In the genomic region with DNA sequence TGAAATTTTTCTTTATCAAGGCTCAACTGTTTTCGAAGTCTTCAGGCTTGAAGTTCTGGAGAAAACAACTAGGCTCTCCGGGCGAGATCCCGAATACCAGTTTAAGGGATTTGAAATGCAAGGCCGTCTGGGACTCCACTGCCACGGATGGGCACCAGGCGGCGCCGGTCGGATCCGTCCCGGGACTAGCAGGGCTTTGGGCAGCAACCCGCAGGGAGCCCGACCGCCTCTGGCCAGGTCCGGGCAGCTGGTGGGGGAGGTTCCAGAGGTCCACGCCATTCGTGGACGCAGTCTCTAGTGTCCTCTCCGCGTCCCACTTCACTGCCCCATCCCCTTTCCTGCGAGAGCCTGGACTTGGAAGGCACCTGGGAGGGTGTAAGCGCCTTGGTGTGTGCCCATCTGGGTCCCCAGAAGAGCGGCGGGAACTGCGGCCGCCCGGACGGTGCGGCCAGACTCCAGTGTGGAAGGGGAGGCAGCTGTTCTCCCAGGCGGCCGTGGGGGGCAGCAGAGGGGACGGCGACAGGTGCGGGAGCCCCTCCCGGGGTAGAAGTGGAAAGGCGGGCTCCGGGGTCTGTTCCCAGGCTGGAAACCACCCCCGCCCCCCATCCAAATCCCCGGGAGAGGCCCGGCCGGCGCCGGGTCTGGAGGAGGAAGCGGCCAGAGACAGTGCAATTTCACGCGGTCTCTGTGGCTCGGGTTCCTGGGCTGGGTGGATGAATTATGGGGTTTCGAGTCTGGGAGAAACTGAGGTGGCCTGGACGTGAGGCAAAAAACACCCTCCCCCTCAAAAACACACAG, we compare ENCODE assay signal across 1 cellular context.
TF ChIP-seq lines count a peak whose summit lies in the region.

No MANE protein-coding gene starts in this region.

TF ChIP-seq in HepG2, 621 proteins besides CTCF, POLR2A, EP300 and RAD21 (continued from another document and continues in another):
- TF ChIP-seq IRF1 (CRISPR knock-in tag; IDR thresholded peaks at IDR 0.05; ENCODE audit: low read depth), result no peak
- peak; percentile 87 for TF ChIP-seq POLR2G (IDR thresholded peaks at IDR 0.05; ENCODE audit: low read depth, low read length)
- TF ChIP-seq POGZ (CRISPR knock-in tag; IDR thresholded peaks at IDR 0.05), result no peak
- TF ChIP-seq ZNF772 (CRISPR knock-in tag; IDR thresholded peaks at IDR 0.05), result 0 out of 2 replicates have a peak, but pooled peaks have one; percentile 65
- no peak for TF ChIP-seq GZF1 (CRISPR knock-in tag; IDR thresholded peaks at IDR 0.05)
- no peak for TF ChIP-seq HDAC6 (IDR thresholded peaks at IDR 0.05; ENCODE audit: low read depth, low read length)
- TF ChIP-seq ZSCAN20 (CRISPR knock-in tag; IDR thresholded peaks at IDR 0.05; ENCODE audit: borderline replicate concordance), result 0 out of 2 replicates have a peak, but pooled peaks have one; percentile 48
- peak; percentile 76; the same call in 1 of the 2 replicates for TF ChIP-seq EEA1 (CRISPR knock-in tag; IDR thresholded peaks at IDR 0.05; ENCODE audit: borderline replicate concordance)
- peak; percentile 38; the same call in 1 of the 2 replicates for TF ChIP-seq ZNF263 (CRISPR knock-in tag; IDR thresholded peaks at IDR 0.05)
- TF ChIP-seq FOXA3 (CRISPR knock-in tag; IDR thresholded peaks at IDR 0.05), result peak; percentile 24
- no peak for TF ChIP-seq NONO (IDR thresholded peaks at IDR 0.05)
- peak; percentile 49; the same call in 1 of the 2 replicates for TF ChIP-seq NONO (CRISPR knock-in tag; conservative IDR thresholded peaks at IDR 0.05)
- no peak for TF ChIP-seq TBP (CRISPR knock-in tag; IDR thresholded peaks at IDR 0.05)
- TF ChIP-seq, protein P1, sequence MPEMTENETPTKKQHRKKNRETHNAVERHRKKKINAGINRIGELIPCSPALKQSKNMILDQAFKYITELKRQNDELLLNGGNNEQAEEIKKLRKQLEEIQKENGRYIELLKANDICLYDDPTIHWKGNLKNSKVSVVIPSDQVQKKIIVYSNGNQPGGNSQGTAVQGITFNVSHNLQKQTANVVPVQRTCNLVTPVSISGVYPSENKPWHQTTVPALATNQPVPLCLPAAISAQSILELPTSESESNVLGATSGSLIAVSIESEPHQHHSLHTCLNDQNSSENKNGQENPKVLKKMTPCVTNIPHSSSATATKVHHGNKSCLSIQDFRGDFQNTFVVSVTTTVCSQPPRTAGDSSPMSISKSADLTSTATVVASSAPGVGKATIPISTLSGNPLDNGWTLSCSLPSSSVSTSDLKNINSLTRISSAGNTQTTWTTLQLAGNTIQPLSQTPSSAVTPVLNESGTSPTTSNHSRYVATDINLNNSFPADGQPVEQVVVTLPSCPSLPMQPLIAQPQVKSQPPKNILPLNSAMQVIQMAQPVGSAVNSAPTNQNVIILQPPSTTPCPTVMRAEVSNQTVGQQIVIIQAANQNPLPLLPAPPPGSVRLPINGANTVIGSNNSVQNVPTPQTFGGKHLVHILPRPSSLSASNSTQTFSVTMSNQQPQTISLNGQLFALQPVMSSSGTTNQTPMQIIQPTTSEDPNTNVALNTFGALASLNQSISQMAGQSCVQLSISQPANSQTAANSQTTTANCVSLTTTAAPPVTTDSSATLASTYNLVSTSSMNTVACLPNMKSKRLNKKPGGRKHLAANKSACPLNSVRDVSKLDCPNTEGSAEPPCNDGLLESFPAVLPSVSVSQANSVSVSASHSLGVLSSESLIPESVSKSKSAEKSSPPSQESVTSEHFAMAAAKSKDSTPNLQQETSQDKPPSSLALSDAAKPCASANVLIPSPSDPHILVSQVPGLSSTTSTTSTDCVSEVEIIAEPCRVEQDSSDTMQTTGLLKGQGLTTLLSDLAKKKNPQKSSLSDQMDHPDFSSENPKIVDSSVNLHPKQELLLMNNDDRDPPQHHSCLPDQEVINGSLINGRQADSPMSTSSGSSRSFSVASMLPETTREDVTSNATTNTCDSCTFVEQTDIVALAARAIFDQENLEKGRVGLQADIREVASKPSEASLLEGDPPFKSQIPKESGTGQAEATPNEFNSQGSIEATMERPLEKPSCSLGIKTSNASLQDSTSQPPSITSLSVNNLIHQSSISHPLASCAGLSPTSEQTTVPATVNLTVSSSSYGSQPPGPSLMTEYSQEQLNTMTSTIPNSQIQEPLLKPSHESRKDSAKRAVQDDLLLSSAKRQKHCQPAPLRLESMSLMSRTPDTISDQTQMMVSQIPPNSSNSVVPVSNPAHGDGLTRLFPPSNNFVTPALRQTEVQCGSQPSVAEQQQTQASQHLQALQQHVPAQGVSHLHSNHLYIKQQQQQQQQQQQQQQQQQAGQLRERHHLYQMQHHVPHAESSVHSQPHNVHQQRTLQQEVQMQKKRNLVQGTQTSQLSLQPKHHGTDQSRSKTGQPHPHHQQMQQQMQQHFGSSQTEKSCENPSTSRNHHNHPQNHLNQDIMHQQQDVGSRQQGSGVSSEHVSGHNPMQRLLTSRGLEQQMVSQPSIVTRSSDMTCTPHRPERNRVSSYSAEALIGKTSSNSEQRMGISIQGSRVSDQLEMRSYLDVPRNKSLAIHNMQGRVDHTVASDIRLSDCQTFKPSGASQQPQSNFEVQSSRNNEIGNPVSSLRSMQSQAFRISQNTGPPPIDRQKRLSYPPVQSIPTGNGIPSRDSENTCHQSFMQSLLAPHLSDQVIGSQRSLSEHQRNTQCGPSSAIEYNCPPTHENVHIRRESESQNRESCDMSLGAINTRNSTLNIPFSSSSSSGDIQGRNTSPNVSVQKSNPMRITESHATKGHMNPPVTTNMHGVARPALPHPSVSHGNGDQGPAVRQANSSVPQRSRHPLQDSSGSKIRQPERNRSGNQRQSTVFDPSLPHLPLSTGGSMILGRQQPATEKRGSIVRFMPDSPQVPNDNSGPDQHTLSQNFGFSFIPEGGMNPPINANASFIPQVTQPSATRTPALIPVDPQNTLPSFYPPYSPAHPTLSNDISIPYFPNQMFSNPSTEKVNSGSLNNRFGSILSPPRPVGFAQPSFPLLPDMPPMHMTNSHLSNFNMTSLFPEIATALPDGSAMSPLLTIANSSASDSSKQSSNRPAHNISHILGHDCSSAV (CRISPR knock-in tag; IDR thresholded peaks at IDR 0.05; ENCODE audit: borderline replicate concordance), result no peak
- TF ChIP-seq KLF6 (CRISPR knock-in tag; IDR thresholded peaks at IDR 0.05), result no peak
- TF ChIP-seq RFX1 (IDR thresholded peaks at IDR 0.05), result no peak
- TF ChIP-seq BORCS8-MEF2B (CRISPR knock-in tag; IDR thresholded peaks at IDR 0.05), result peak; percentile 84
- peak; percentile 11; the same call in 1 of the 2 replicates for TF ChIP-seq ZNF703 (CRISPR knock-in tag; IDR thresholded peaks at IDR 0.05; ENCODE audit: borderline replicate concordance)
- TF ChIP-seq, protein P2, sequence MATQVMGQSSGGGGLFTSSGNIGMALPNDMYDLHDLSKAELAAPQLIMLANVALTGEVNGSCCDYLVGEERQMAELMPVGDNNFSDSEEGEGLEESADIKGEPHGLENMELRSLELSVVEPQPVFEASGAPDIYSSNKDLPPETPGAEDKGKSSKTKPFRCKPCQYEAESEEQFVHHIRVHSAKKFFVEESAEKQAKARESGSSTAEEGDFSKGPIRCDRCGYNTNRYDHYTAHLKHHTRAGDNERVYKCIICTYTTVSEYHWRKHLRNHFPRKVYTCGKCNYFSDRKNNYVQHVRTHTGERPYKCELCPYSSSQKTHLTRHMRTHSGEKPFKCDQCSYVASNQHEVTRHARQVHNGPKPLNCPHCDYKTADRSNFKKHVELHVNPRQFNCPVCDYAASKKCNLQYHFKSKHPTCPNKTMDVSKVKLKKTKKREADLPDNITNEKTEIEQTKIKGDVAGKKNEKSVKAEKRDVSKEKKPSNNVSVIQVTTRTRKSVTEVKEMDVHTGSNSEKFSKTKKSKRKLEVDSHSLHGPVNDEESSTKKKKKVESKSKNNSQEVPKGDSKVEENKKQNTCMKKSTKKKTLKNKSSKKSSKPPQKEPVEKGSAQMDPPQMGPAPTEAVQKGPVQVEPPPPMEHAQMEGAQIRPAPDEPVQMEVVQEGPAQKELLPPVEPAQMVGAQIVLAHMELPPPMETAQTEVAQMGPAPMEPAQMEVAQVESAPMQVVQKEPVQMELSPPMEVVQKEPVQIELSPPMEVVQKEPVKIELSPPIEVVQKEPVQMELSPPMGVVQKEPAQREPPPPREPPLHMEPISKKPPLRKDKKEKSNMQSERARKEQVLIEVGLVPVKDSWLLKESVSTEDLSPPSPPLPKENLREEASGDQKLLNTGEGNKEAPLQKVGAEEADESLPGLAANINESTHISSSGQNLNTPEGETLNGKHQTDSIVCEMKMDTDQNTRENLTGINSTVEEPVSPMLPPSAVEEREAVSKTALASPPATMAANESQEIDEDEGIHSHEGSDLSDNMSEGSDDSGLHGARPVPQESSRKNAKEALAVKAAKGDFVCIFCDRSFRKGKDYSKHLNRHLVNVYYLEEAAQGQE (IDR thresholded peaks at IDR 0.05; ENCODE audit: borderline replicate concordance in 1 of 2, low read depth in 1 of 2, low read length in 2 of 2), result no peak
- no peak for TF ChIP-seq CREBL2 (CRISPR knock-in tag; IDR thresholded peaks at IDR 0.05; ENCODE audit: borderline replicate concordance)
- TF ChIP-seq, protein P3, sequence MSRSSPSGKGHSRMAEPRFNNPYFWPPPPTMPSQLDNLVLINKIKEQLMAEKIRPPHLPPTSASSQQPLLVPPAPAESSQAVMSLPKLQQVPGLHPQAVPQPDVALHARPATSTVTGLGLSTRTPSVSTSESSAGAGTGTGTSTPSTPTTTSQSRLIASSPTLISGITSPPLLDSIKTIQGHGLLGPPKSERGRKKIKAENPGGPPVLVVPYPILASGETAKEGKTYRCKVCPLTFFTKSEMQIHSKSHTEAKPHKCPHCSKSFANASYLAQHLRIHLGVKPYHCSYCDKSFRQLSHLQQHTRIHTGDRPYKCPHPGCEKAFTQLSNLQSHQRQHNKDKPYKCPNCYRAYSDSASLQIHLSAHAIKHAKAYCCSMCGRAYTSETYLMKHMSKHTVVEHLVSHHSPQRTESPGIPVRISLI (CRISPR knock-in tag; IDR thresholded peaks at IDR 0.05; ENCODE audit: borderline replicate concordance), result no peak
- TF ChIP-seq SUZ12 (IDR thresholded peaks at IDR 0.05; ENCODE audit: low read depth, low read length), result no peak
- TF ChIP-seq ZNF234 (CRISPR knock-in tag; conservative IDR thresholded peaks at IDR 0.05), result no peak
- no peak for TF ChIP-seq ZBTB46 (CRISPR knock-in tag; IDR thresholded peaks at IDR 0.05; ENCODE audit: borderline replicate concordance)
- TF ChIP-seq HNF4A (CRISPR knock-in tag; IDR thresholded peaks at IDR 0.05), result 0 out of 2 replicates have a peak, but pooled peaks have one; percentile 3
- no peak; the same call in 1 of the 2 replicates for TF ChIP-seq STAT5B (CRISPR knock-in tag; IDR thresholded peaks at IDR 0.05)
- TF ChIP-seq ZNF879 (CRISPR knock-in tag; IDR thresholded peaks at IDR 0.05), result no peak
